ENCODE assay signal across 34 cellular contexts in genomic region chr1:27882543-27882903, GRCh38. TPM values are rescaled to one million over a fixed set of nuclear protein-coding genes. Genes with fewer than 3 reads are reported as not detected.
A peak's percentile ranks its signal among the peaks of the same experiment; 100 is the strongest.
DNase-seq lines count a peak whose midpoint lies in the region; ATAC-seq and TF ChIP-seq lines count a peak whose summit lies in the region.
"Had no signal": no experiment of that assay in that cellular context is flagged by ENCODE, and none has a peak within 500 bp of the region (broad histone marks: within the 10 kb centered on the region; RNA-seq: fewer than 3 reads in every experiment).

No MANE protein-coding gene starts in this region.

- no peak for DNase-seq in activated naive CD4-positive, alpha-beta T cell treated with anti-CD3 and anti-CD28 coated beads, Interleukin-2, amount 10 ng/mL, durations not matched to agents 7 days and 5 days
- DNase-seq in activated naive CD4-positive, alpha-beta T cell treated with anti-CD3 and anti-CD28 coated beads for 36 hours, result no peak
- DNase-seq in GM12865 (ENCODE audit: low read depth) (no peak), immature natural killer cell (no peak), HFFc6 (no peak)
- no peak for DNase-seq in stimulated activated CD4-positive, alpha-beta T cell treated with anti-CD3 and anti-CD28 coated beads, Interleukin-4, amount 100 ng/mL, for 1 hour
- DNase-seq: activated CD4-positive, alpha-beta memory T cell treated with anti-CD3 and anti-CD28 coated beads, Interleukin-2, amount 10 ng/mL, durations not matched to agents 7 days and 5 days; activated CD4-positive, CD25-positive, alpha-beta regulatory T cell treated with anti-CD3 and anti-CD28 coated beads, Interleukin-2, amount 50 U/mL, for 72 hours; activated CD8-positive, alpha-beta memory T cell treated with anti-CD3 and anti-CD28 coated beads, Interleukin-2, amount 50 U/mL, for 48 hours; activated effector memory CD4-positive, alpha-beta T cell treated with anti-CD3 and anti-CD28 coated beads, Interleukin-2, amount 50 U/mL, for 16 hours; body of pancreas; dermis blood vessel endothelial cell; EL; endodermal cell; head of caudate nucleus; islet precursor cell; left ventricle myocardium superior; MM.1S; NCI-H1417 treated with DMSO at 0.1 percent for 48 hours; NCI-H2081; NCI-H2227 treated with DMSO at 0.1 percent for 48 hours; NCI-H69; occipital lobe; PC-9; SK-N-SH; stimulated activated CD4-positive, alpha-beta T cell treated with anti-CD3 and anti-CD28 coated beads, Interleukin-4, amount 100 ng/mL, for 24 hours; T-helper 2 cell had no signal

- H3K9me3 Mint-ChIP-seq in activated naive CD4-positive, alpha-beta T cell treated with anti-CD3 and anti-CD28 coated beads, Interleukin-2, amount 10 ng/mL, durations not matched to agents 7 days and 5 days, result no peaks in the 10 kb centered on the region
- no peaks in the 10 kb centered on the region for H3K9me3 Mint-ChIP-seq in activated naive CD4-positive, alpha-beta T cell treated with anti-CD3 and anti-CD28 coated beads for 36 hours
- H3K9me3 Mint-ChIP-seq in immature natural killer cell (no peaks in the 10 kb centered on the region), HFFc6 (no peaks in the 10 kb centered on the region)
- no peaks in the 10 kb centered on the region for H3K9me3 Mint-ChIP-seq in stimulated activated memory B cell treated with anti-CD40 and anti-IgM and Interleukin-4, amounts not matched to agents 10 μg/mL and 1 μg/mL and 100 μg/mL, for 72 hours
- H3K9me3 Mint-ChIP-seq: activated CD4-positive, alpha-beta memory T cell treated with anti-CD3 and anti-CD28 coated beads, Interleukin-2, amount 10 ng/mL, durations not matched to agents 7 days and 5 days; endodermal cell had no signal

- H3K27ac Mint-ChIP-seq in activated naive CD4-positive, alpha-beta T cell treated with anti-CD3 and anti-CD28 coated beads, Interleukin-2, amount 10 ng/mL, durations not matched to agents 7 days and 5 days, result peak overlapping the region; percentile 9
- H3K27ac Mint-ChIP-seq in activated naive CD4-positive, alpha-beta T cell treated with anti-CD3 and anti-CD28 coated beads for 36 hours, result no peak overlapping the region
- peak overlapping the region; percentile 40 to 99 (median 97) for H3K27ac Mint-ChIP-seq in immature natural killer cell
- H3K27ac Mint-ChIP-seq in stimulated activated memory B cell treated with anti-CD40 and anti-IgM and Interleukin-4, amounts not matched to agents 10 μg/mL and 1 μg/mL and 100 μg/mL, for 72 hours, result peak overlapping the region; percentile 97
- H3K27ac Mint-ChIP-seq in HFFc6, result no peak overlapping the region
- H3K27ac Mint-ChIP-seq: endodermal cell had no signal

- H3K36me3 Mint-ChIP-seq in activated naive CD4-positive, alpha-beta T cell treated with anti-CD3 and anti-CD28 coated beads, Interleukin-2, amount 10 ng/mL, durations not matched to agents 7 days and 5 days, result peaks cover 67% of the 10 kb centered on the region
- peaks cover 28% of the 10 kb centered on the region for H3K36me3 Mint-ChIP-seq in activated naive CD4-positive, alpha-beta T cell treated with anti-CD3 and anti-CD28 coated beads for 36 hours (ENCODE audit: low read depth)
- H3K36me3 Mint-ChIP-seq in immature natural killer cell (peaks cover 42 to 58% (median 49%) of the 10 kb centered on the region in 3 donors), HFFc6 (ENCODE audit: low read depth) (no peaks in the 10 kb centered on the region)
- peaks cover 88% of the 10 kb centered on the region for H3K36me3 Mint-ChIP-seq in stimulated activated memory B cell treated with anti-CD40 and anti-IgM and Interleukin-4, amounts not matched to agents 10 μg/mL and 1 μg/mL and 100 μg/mL, for 72 hours

- intact Hi-C loops in activated naive CD4-positive, alpha-beta T cell treated with anti-CD3 and anti-CD28 coated beads for 36 hours (cut with micrococcal nuclease), result no loop called here

- TF ChIP-seq CTCF in GM12865 (IDR thresholded peaks at IDR 0.05; ENCODE audit: insufficient read depth, low read depth, low read length, missing control alignments) (no peak), HFFc6 (IDR thresholded peaks at IDR 0.05) (no peak)

- no peaks in the 10 kb centered on the region for H3K27me3 Mint-ChIP-seq in activated naive CD4-positive, alpha-beta T cell treated with anti-CD3 and anti-CD28 coated beads, Interleukin-2, amount 10 ng/mL, durations not matched to agents 7 days and 5 days
- no peaks in the 10 kb centered on the region for H3K27me3 Mint-ChIP-seq in activated naive CD4-positive, alpha-beta T cell treated with anti-CD3 and anti-CD28 coated beads for 36 hours (ENCODE audit: low read depth)
- H3K27me3 Mint-ChIP-seq in immature natural killer cell (ENCODE audit: low read depth in 3 of 3) (peaks cover 8 to 36% (median 30%) of the 10 kb centered on the region in 3 donors), HFFc6 (ENCODE audit: insufficient read depth) (no peaks in the 10 kb centered on the region)
- H3K27me3 Mint-ChIP-seq in stimulated activated memory B cell treated with anti-CD40 and anti-IgM and Interleukin-4, amounts not matched to agents 10 μg/mL and 1 μg/mL and 100 μg/mL, for 72 hours, result no peaks in the 10 kb centered on the region
- H3K27me3 Mint-ChIP-seq: activated CD4-positive, alpha-beta memory T cell treated with anti-CD3 and anti-CD28 coated beads, Interleukin-2, amount 10 ng/mL, durations not matched to agents 7 days and 5 days had no signal

- H3K4me3 ChIP-seq in GM12865 (ENCODE audit: low read depth, low read length), result peak overlapping the region; percentile 49
- H3K4me3 ChIP-seq: body of pancreas, PC-9, psoas muscle, sigmoid colon, suprapubic skin had no signal

- no peak overlapping the region for H3K4me3 Mint-ChIP-seq in activated naive CD4-positive, alpha-beta T cell treated with anti-CD3 and anti-CD28 coated beads, Interleukin-2, amount 10 ng/mL, durations not matched to agents 7 days and 5 days
- no peak overlapping the region for H3K4me3 Mint-ChIP-seq in activated naive CD4-positive, alpha-beta T cell treated with anti-CD3 and anti-CD28 coated beads for 36 hours
- peak overlapping the region in 1 of 5 donors; percentile 14 for H3K4me3 Mint-ChIP-seq in immature natural killer cell
- peak overlapping the region; percentile 43 for H3K4me3 Mint-ChIP-seq in stimulated activated memory B cell treated with anti-CD40 and anti-IgM and Interleukin-4, amounts not matched to agents 10 μg/mL and 1 μg/mL and 100 μg/mL, for 72 hours
- H3K4me3 Mint-ChIP-seq in HFFc6, result no peak overlapping the region
- H3K4me3 Mint-ChIP-seq: activated CD4-positive, alpha-beta memory T cell treated with anti-CD3 and anti-CD28 coated beads, Interleukin-2, amount 10 ng/mL, durations not matched to agents 7 days and 5 days; endodermal cell had no signal

- CTCF ChIA-PET in activated naive CD4-positive, alpha-beta T cell treated with anti-CD3 and anti-CD28 coated beads, Interleukin-2, amount 10 ng/mL, durations not matched to agents 7 days and 5 days (lab: Charles Lee), result no interaction called here
- CTCF ChIA-PET in activated naive CD4-positive, alpha-beta T cell treated with anti-CD3 and anti-CD28 coated beads for 36 hours (lab: Charles Lee), result no interaction called here

- H3K4me1 Mint-ChIP-seq in activated naive CD4-positive, alpha-beta T cell treated with anti-CD3 and anti-CD28 coated beads, Interleukin-2, amount 10 ng/mL, durations not matched to agents 7 days and 5 days, result peaks cover 54% of the 10 kb centered on the region
- H3K4me1 Mint-ChIP-seq in activated naive CD4-positive, alpha-beta T cell treated with anti-CD3 and anti-CD28 coated beads for 36 hours (ENCODE audit: low read depth), result peaks cover 47% of the 10 kb centered on the region
- H3K4me1 Mint-ChIP-seq in immature natural killer cell (peaks cover 67 to 74% of the 10 kb centered on the region in 2 donors), HFFc6 (ENCODE audit: low read depth) (no peaks in the 10 kb centered on the region)
- peaks cover 91% of the 10 kb centered on the region for H3K4me1 Mint-ChIP-seq in stimulated activated memory B cell treated with anti-CD40 and anti-IgM and Interleukin-4, amounts not matched to agents 10 μg/mL and 1 μg/mL and 100 μg/mL, for 72 hours

- ATAC-seq in stimulated activated memory B cell treated with anti-CD40 and anti-IgM and Interleukin-4, amounts not matched to agents 10 μg/mL and 1 μg/mL and 100 μg/mL, for 72 hours, result no peak
- ATAC-seq in HG03565 (IDR thresholded peaks at IDR 0.05; ENCODE audit: unreplicated experiment), result no peak
- ATAC-seq: body of pancreas, esophagus mucosa, left ventricle myocardium superior, psoas muscle had no signal

RNA-seq across cellular contexts. Expression of gene THEMIS2, which starts 10.2 kb away (rescaled TPM):
- 10 to 100 TPM; 12.9 to 17.5 TPM for total RNA-seq in activated naive CD4-positive, alpha-beta T cell treated with anti-CD3 and anti-CD28 coated beads for 36 hours
- 100 to 1,000 TPM in 2 of 3 donors, 10 to 100 TPM in 1; 93.2 to 146 (median 101) TPM for polyA plus RNA-seq in immature natural killer cell
- 1 to 10 TPM; 1.3 to 5.6 (median 3.7) TPM for total RNA-seq in HFFc6 (2021; fragmentation: NEBNext Ultra II Directional; extraction: Animal tissue kit (Norgen Biotek cat#: 25700))

RNA-seq across cellular contexts. Expression of gene RPA2, which starts 31.9 kb away (rescaled TPM):
- 10 to 100 TPM; 62.9 to 76.7 TPM for total RNA-seq in activated naive CD4-positive, alpha-beta T cell treated with anti-CD3 and anti-CD28 coated beads for 36 hours
- 100 to 1,000 TPM; 258 to 407 (median 270) TPM for polyA plus RNA-seq in immature natural killer cell
- total RNA-seq in HFFc6 (2021; fragmentation: NEBNext Ultra II Directional; extraction: Animal tissue kit (Norgen Biotek cat#: 25700)), result 10 to 100 TPM; 20.7 to 29.1 (median 23.8) TPM

RNA-seq across cellular contexts. Expression of gene PPP1R8, which starts 51.9 kb away (rescaled TPM):
- total RNA-seq in activated naive CD4-positive, alpha-beta T cell treated with anti-CD3 and anti-CD28 coated beads for 36 hours, result 10 to 100 TPM; 34.1 to 35.8 TPM
- polyA plus RNA-seq in immature natural killer cell, result 10 to 100 TPM; 37.7 to 51.1 (median 45.1) TPM
- total RNA-seq in HFFc6 (2021; fragmentation: NEBNext Ultra II Directional; extraction: Animal tissue kit (Norgen Biotek cat#: 25700)), result 10 to 100 TPM; 38.1 to 45.3 (median 39.1) TPM

RNA-seq across cellular contexts. Expression of gene SMPDL3B, which starts 52.3 kb away (rescaled TPM):
- under 1 TPM; 0.52 to 0.72 TPM for total RNA-seq in activated naive CD4-positive, alpha-beta T cell treated with anti-CD3 and anti-CD28 coated beads for 36 hours
- 1 to 10 TPM in 1 of 3 donors, under 1 TPM in 1, not detected in 1; 0.71 to 2.3 TPM for polyA plus RNA-seq in immature natural killer cell
- total RNA-seq in HFFc6 (2021; fragmentation: NEBNext Ultra II Directional; extraction: Animal tissue kit (Norgen Biotek cat#: 25700)), result not detected
- total RNA-seq: fibroblast of villous mesenchyme, left ventricle myocardium superior, occipital lobe, psoas muscle had no signal

Comparison
In these comparisons a context has a peak if more than half of its experiments do, and no peak if none do; other contexts are left out.
1. H3K27ac Mint-ChIP-seq: peak in activated naive CD4-positive, alpha-beta T cell treated with anti-CD3 and anti-CD28 coated beads, Interleukin-2, amount 10 ng/mL, durations not matched to agents 7 days and 5 days (single experiment), immature natural killer cell (6 of 6) and stimulated activated memory B cell treated with anti-CD40 and anti-IgM and Interleukin-4, amounts not matched to agents 10 μg/mL and 1 μg/mL and 100 μg/mL, for 72 hours (single experiment); none in activated naive CD4-positive, alpha-beta T cell treated with anti-CD3 and anti-CD28 coated beads for 36 hours (single experiment) and HFFc6 (single experiment).